Comparison of ENCODE assay signal across 31 cellular contexts in genomic region chr7:83806538-83806937, GRCh38.
"Had no signal": no experiment of that assay in that cellular context is flagged by ENCODE, and none has a peak within 500 bp of the region (broad histone marks: within the 10 kb centered on the region; RNA-seq: fewer than 3 reads in every experiment).

No MANE protein-coding gene starts in this region.

- H3K27ac ChIP-seq: body of pancreas, breast epithelium, KMS-11, PC-9, RWPE1, SK-N-MC, WERI-Rb-1 had no signal

- H3K36me3 ChIP-seq: breast epithelium, WERI-Rb-1 had no signal

- H3K4me3 Mint-ChIP-seq: activated CD4-positive, alpha-beta memory T cell treated with anti-CD3 and anti-CD28 coated beads, Interleukin-2, amount 10 ng/mL, durations not matched to agents 7 days and 5 days; activated naive CD4-positive, alpha-beta T cell treated with anti-CD3 and anti-CD28 coated beads, Interleukin-2, amount 50 U/mL, for 24 hours; activated naive CD8-positive, alpha-beta T cell treated with anti-CD3 and anti-CD28 coated beads, Interleukin-2, amount 10 ng/mL, durations not matched to agents 7 days and 5 days; activated T-cell treated with anti-CD3 and anti-CD28 coated beads, Interleukin-2, amount 50 U/mL, for 72 hours; activated T-helper 17 cell treated with anti-CD3 and anti-CD28 coated beads, Interleukin-2, amount 50 U/mL, for 72 hours had no signal

- H3K36me3 Mint-ChIP-seq: activated naive CD4-positive, alpha-beta T cell treated with anti-CD3 and anti-CD28 coated beads, Interleukin-2, amount 50 U/mL, for 24 hours; activated naive CD8-positive, alpha-beta T cell treated with anti-CD3 and anti-CD28 coated beads, Interleukin-2, amount 10 ng/mL, durations not matched to agents 7 days and 5 days had no signal

- H3K4me3 ChIP-seq: body of pancreas, breast epithelium, PC-9, SK-N-MC had no signal

- H3K4me1 Mint-ChIP-seq: activated CD4-positive, alpha-beta memory T cell treated with anti-CD3 and anti-CD28 coated beads, Interleukin-2, amount 10 ng/mL, durations not matched to agents 7 days and 5 days; activated naive CD4-positive, alpha-beta T cell treated with anti-CD3 and anti-CD28 coated beads, Interleukin-2, amount 50 U/mL, for 24 hours; activated naive CD8-positive, alpha-beta T cell treated with anti-CD3 and anti-CD28 coated beads, Interleukin-2, amount 10 ng/mL, durations not matched to agents 7 days and 5 days; activated T-helper 17 cell treated with anti-CD3 and anti-CD28 coated beads, Interleukin-2, amount 50 U/mL, for 72 hours had no signal

- H3K27ac Mint-ChIP-seq: activated CD4-positive, alpha-beta memory T cell treated with anti-CD3 and anti-CD28 coated beads, Interleukin-2, amount 10 ng/mL, durations not matched to agents 7 days and 5 days; activated naive CD4-positive, alpha-beta T cell treated with anti-CD3 and anti-CD28 coated beads, Interleukin-2, amount 50 U/mL, for 24 hours; activated naive CD8-positive, alpha-beta T cell treated with anti-CD3 and anti-CD28 coated beads, Interleukin-2, amount 10 ng/mL, durations not matched to agents 7 days and 5 days; activated T-cell treated with anti-CD3 and anti-CD28 coated beads, Interleukin-2, amount 50 U/mL, for 72 hours; activated T-helper 17 cell treated with anti-CD3 and anti-CD28 coated beads, Interleukin-2, amount 50 U/mL, for 72 hours had no signal

- H3K4me2 ChIP-seq: KMS-11, PC-9 had no signal

- H3K27me3 ChIP-seq: body of pancreas, breast epithelium had no signal

- H3K9me3 Mint-ChIP-seq: activated T-helper 17 cell treated with anti-CD3 and anti-CD28 coated beads, Interleukin-2, amount 50 U/mL, for 72 hours had no signal

- H3K9me3 ChIP-seq: body of pancreas, breast epithelium had no signal

- H3K27me3 Mint-ChIP-seq: activated CD4-positive, alpha-beta memory T cell treated with anti-CD3 and anti-CD28 coated beads, Interleukin-2, amount 10 ng/mL, durations not matched to agents 7 days and 5 days; activated naive CD4-positive, alpha-beta T cell treated with anti-CD3 and anti-CD28 coated beads, Interleukin-2, amount 50 U/mL, for 24 hours; activated naive CD8-positive, alpha-beta T cell treated with anti-CD3 and anti-CD28 coated beads, Interleukin-2, amount 10 ng/mL, durations not matched to agents 7 days and 5 days; activated T-helper 17 cell treated with anti-CD3 and anti-CD28 coated beads, Interleukin-2, amount 50 U/mL, for 72 hours had no signal

- H2AFZ ChIP-seq: PC-9 had no signal

- DNase-seq: activated CD4-positive, alpha-beta memory T cell treated with anti-CD3 and anti-CD28 coated beads, Interleukin-2, amount 10 ng/mL, durations not matched to agents 7 days and 5 days; activated CD4-positive, alpha-beta T cell treated with anti-CD3 and anti-CD28 coated beads for 1 hour; activated CD4-positive, alpha-beta T cell treated with anti-CD3 and anti-CD28 coated beads for 48 hours; activated CD4-positive, CD25-positive, alpha-beta regulatory T cell; activated effector memory CD4-positive, alpha-beta T cell treated with anti-CD3 and anti-CD28 coated beads, Interleukin-2, amount 50 U/mL, for 16 hours; activated naive CD4-positive, alpha-beta T cell; activated naive CD8-positive, alpha-beta T cell treated with anti-CD3 and anti-CD28 coated beads, Interleukin-2, amount 10 ng/mL, durations not matched to agents 7 days and 5 days; activated T-cell treated with anti-CD3 and anti-CD28 coated beads, Interleukin-2, amount 50 U/mL, for 1 hour; activated T-cell treated with anti-CD3 and anti-CD28 coated beads, Interleukin-2, amount 50 U/mL, for 72 hours; body of pancreas; MM.1S; MV-4-11; NCI-H1092; NCI-H1436 treated with DMSO at 0.1 percent for 48 hours; NCI-H1694 treated with DMSO at 0.1 percent for 48 hours; NCI-H2029; NCI-H2171 treated with DMSO at 0.1 percent for 48 hours; NCI-H345; NCI-H526 treated with DMSO at 0.1 percent for 48 hours; NCI-H774; NK-92 treated with Interleukin-12 subunit alpha and Interleukin-12 subunit beta, amount 100 ng/mL, for 24 hours; PC-9; SIG-M5; T1000; WERI-Rb-1 had no signal

- H3K9ac ChIP-seq: KMS-11 had no signal
